In the genomic region with DNA sequence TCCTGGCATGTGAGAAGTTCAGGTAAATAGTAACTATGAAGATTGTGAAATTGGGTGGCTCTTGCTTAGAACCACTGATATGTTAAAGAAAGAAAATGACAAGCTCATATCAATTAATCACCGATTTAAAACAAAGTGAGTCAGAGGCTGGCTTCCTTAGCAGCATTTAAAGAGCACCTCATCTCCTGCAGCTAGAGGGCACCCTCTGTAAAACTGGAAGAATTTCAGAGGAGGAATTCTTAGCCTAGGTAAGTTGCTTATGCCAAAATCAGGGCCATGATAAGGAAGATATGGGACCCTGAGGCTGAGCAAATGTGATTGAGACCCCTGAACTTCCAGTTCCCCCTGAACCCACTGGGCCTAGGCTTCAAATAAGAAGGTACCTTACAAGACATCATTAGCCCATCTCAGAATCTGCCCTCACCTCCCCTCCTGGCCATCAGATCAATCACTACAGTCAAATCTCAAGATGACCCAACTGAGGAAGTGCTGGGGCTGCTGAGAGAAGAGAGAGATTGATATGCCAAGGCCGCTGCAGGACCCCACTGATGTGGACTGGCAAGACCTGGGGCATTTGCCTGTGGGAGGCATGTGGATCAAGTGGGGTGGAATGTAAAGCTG, we compare ENCODE assay signal across 8 cellular contexts. TPM values are rescaled to one million over a fixed set of nuclear protein-coding genes. Genes with fewer than 3 reads are reported as not detected.
DNase-seq lines count a peak whose midpoint lies in the region; ATAC-seq, FAIRE-seq and TF ChIP-seq lines count a peak whose summit lies in the region.

No MANE protein-coding gene starts in this region.

- TF ChIP-seq EP300 in HepG2 (IDR thresholded peaks at IDR 0.05; ENCODE audit: low read depth in 2 of 2, low read length in 2 of 2) = no peak
- TF ChIP-seq EP300 in HepG2 (CRISPR knock-in tag; IDR thresholded peaks at IDR 0.05; ENCODE audit: borderline replicate concordance) = no peak

- H3K9me3 Mint-ChIP-seq in activated CD4-positive, alpha-beta T cell treated with anti-CD3 and anti-CD28 coated beads for 36 hours (ENCODE audit: low read depth) = no peaks in the 10 kb centered on the region

- FAIRE-seq in HepG2 (lab: Jason Lieb, UNC) = peak; percentile 60
- FAIRE-seq in frontal cortex (lab: Jason Lieb, UNC) = no peak

- ATAC-seq in activated CD4-positive, alpha-beta T cell treated with anti-CD3 and anti-CD28 coated beads for 36 hours = peak; percentile 85
- ATAC-seq in HepG2 (peak; percentile 44; the same call in 1 of the 3 replicates), GM18868 (IDR thresholded peaks at IDR 0.05; ENCODE audit: unreplicated experiment) (no peak)

- H3K4me2 ChIP-seq in OCI-LY1 (ENCODE audit: low read length) (no peak overlapping the region), HepG2 (ENCODE audit: low read depth, low read length) (no peak overlapping the region)

- H3K27me3 ChIP-seq in OCI-LY1 (ENCODE audit: insufficient read depth, low read length) (no peaks in the 10 kb centered on the region), HepG2 (ENCODE audit: control insufficient read depth in 1 of 2, insufficient read depth in 2 of 2, low read length in 2 of 2) (peaks cover 1 to 15% of the 10 kb centered on the region in 2 experiments; a peak in 2 of 5 replicates)

- no peaks in the 10 kb centered on the region for H4K20me1 ChIP-seq in OCI-LY1 (ENCODE audit: insufficient read depth, low read length)
- H4K20me1 ChIP-seq in HepG2 (ENCODE audit: insufficient read depth, low read length) = no peaks in the 10 kb centered on the region

- no peak for TF ChIP-seq POLR2A in HepG2 (IDR thresholded peaks at IDR 0.05; ENCODE audit: insufficient read depth in 1 of 2, low read depth in 2 of 2, low read length in 2 of 2)

- no TSS peak for BruUV-seq in HepG2 (replicated peaks; lab: Mats Ljungman, UMichigan)

- H2AFZ ChIP-seq in OCI-LY1 (ENCODE audit: low read length) (no peak overlapping the region), HepG2 (ENCODE audit: low read length) (no peak overlapping the region)

- H3K27me3 Mint-ChIP-seq in activated CD4-positive, alpha-beta T cell treated with anti-CD3 and anti-CD28 coated beads for 36 hours = no peaks in the 10 kb centered on the region

- H3K27ac ChIP-seq in OCI-LY1 (ENCODE audit: low read depth, low read length, poor library complexity, severe bottlenecking) (no peak overlapping the region), HepG2 (ENCODE audit: extremely low read length, insufficient read depth, low read length) (no peak overlapping the region)

- H3F3A ChIP-seq in OCI-LY1 (ENCODE audit: insufficient read depth, low read length) = no peaks in the 10 kb centered on the region

- H3K9ac ChIP-seq in OCI-LY1 (ENCODE audit: low read length) (no peak overlapping the region), HepG2 (ENCODE audit: insufficient read depth, low read depth, low read length) (no peak overlapping the region)

- DNase-seq in activated CD4-positive, alpha-beta T cell treated with anti-CD3 and anti-CD28 coated beads for 36 hours = peak; percentile 62
- DNase-seq in activated CD4-positive, alpha-beta T cell treated with anti-CD3 and anti-CD28 coated beads for 1 hour = no peak
- DNase-seq in amniotic epithelial cell (ENCODE audit: low read depth) (peak; percentile 27), HepG2 (ENCODE audit: low spot score) (peak; percentile 28), 8988T (no peak), frontal cortex (ENCODE audit: low spot score in 2 of 2) (no peak)

- no peak overlapping the region for H3K4me3 ChIP-seq in OCI-LY1 (ENCODE audit: low read depth, low read length, poor library complexity, severe bottlenecking)
- no peak overlapping the region for H3K4me3 ChIP-seq in HepG2 (replicated peaks in 1 of 3; ENCODE audit: insufficient read depth in 1 of 3, low read depth in 2 of 3, low read length in 3 of 3)

- peaks cover 16% of the 10 kb centered on the region for H3K4me1 Mint-ChIP-seq in activated CD4-positive, alpha-beta T cell treated with anti-CD3 and anti-CD28 coated beads for 36 hours

- POLR2A ChIA-PET in activated CD4-positive, alpha-beta T cell treated with anti-CD3 and anti-CD28 coated beads for 36 hours (lab: Charles Lee) = interaction anchor here (0.8 to 1.0 kb wide), 3 partner anchors 9 to 72 kb away, joined by 4 to 6 read pairs (median 4); partner anchors contain the start of genes CD3E and JAML
- POLR2A ChIA-PET in HepG2 (lab: Yijun Ruan, JAX) = interaction anchor here (0.9 kb wide), 1 partner anchor 101 kb away, joined by 3 read pairs; no protein-coding TSS in a partner anchor

- TF ChIP-seq CTCF in OCI-LY1 (IDR thresholded peaks at IDR 0.05; ENCODE audit: low read length) (peak; percentile 67), HepG2 (CRISPR knock-in tag; IDR thresholded peaks at IDR 0.05) (peak; percentile 67)

- intact Hi-C loops in activated CD4-positive, alpha-beta T cell treated with anti-CD3 and anti-CD28 coated beads for 36 hours (cut with DNase I, micrococcal nuclease) = loop anchor here in 1 of 2 experiments (1.0 kb wide), 2 partner anchors 57 to 192 kb away; no protein-coding TSS in a partner anchor
- intact Hi-C loops in HepG2 (cut with micrococcal nuclease; ENCODE audit: unreplicated experiment) = loop anchor here (1.0 to 5.0 kb wide), 2 partner anchors 57 to 191 kb away; no protein-coding TSS in a partner anchor

- H3K9me3 ChIP-seq in OCI-LY1 (ENCODE audit: low read length) (no peaks in the 10 kb centered on the region), HepG2 (ENCODE audit: low read length) (no peaks in the 10 kb centered on the region)

- CTCF ChIA-PET in activated CD4-positive, alpha-beta T cell treated with anti-CD3 and anti-CD28 coated beads for 36 hours (lab: Charles Lee) = interaction anchor here (0.6 to 3.3 kb wide), 55 partner anchors 8 to 1201 kb away, joined by 3 to 24 read pairs (median 4); partner anchors contain the start of genes CD3D, CD3E, CD3G and JAML
- CTCF ChIA-PET in HepG2 (lab: Yijun Ruan, JAX; ENCODE audit: low intra/inter-chr PET ratio, low total read pairs) = interaction anchor here (2.8 kb wide), 1 partner anchor 57 kb away, joined by 16 read pairs; no protein-coding TSS in a partner anchor

- H3K36me3 ChIP-seq in OCI-LY1 (ENCODE audit: insufficient read depth, low read length) (no peaks in the 10 kb centered on the region), HepG2 (replicated peaks in 1 of 2; ENCODE audit: control insufficient read depth in 1 of 2, insufficient read depth in 2 of 2, low read length in 2 of 2) (no peaks in the 10 kb centered on the region)

- no peak for TF ChIP-seq RAD21 in HepG2 (CRISPR knock-in tag; IDR thresholded peaks at IDR 0.05)

- H3K79me2 ChIP-seq in OCI-LY1 (ENCODE audit: insufficient read depth, low read length) (no peaks in the 10 kb centered on the region), HepG2 (ENCODE audit: insufficient read depth, low read length) (no peaks in the 10 kb centered on the region)

- H3K36me3 Mint-ChIP-seq in activated CD4-positive, alpha-beta T cell treated with anti-CD3 and anti-CD28 coated beads for 36 hours (ENCODE audit: low read depth) = no peaks in the 10 kb centered on the region

- H3K4me1 ChIP-seq in OCI-LY1 (ENCODE audit: insufficient read depth, low read length, severe bottlenecking) (no peaks in the 10 kb centered on the region), HepG2 (ENCODE audit: insufficient read depth, low read length) (peaks cover 6% of the 10 kb centered on the region)

- H3K4me3 Mint-ChIP-seq in activated CD4-positive, alpha-beta T cell treated with anti-CD3 and anti-CD28 coated beads for 36 hours = no peak overlapping the region

- 3% methylated on average over 2 of the region's 2 CpGs for WGBS in HepG2 (ENCODE audit: low lambda C conversion rate)

- H3K9me2 ChIP-seq in OCI-LY1 (ENCODE audit: low read depth, low read length) = no peaks in the 10 kb centered on the region

- in situ Hi-C loops in HepG2 (cut with HindIII; ENCODE audit: extremely low pct_ligation_motif_present, low pct_unique_long_range_greater_than_20kb) = no loop called here

- peak overlapping the region; percentile 68 for H3K27ac Mint-ChIP-seq in activated CD4-positive, alpha-beta T cell treated with anti-CD3 and anti-CD28 coated beads for 36 hours

RNA-seq across cellular contexts. Expression of gene CD3E, which starts 8.6 kb away (rescaled TPM):
- 100 to 1,000 TPM; 400 to 530 TPM for total RNA-seq in activated CD4-positive, alpha-beta T cell treated with anti-CD3 and anti-CD28 coated beads for 36 hours
- total RNA-seq in HepG2 (2016; rRNA removed; fragmentation: Illumina TruSeq; extraction: Trizol) (not detected in 2 replicates), frontal cortex (not detected)
- not detected in 2 replicates for total RNA-seq in HepG2 (2016; cell fraction: cytosol; rRNA removed; fragmentation: Illumina TruSeq; extraction: Trizol; ENCODE audit: low read depth)
- total RNA-seq in HepG2 (2016; cell fraction: insoluble cytoplasmic fraction; rRNA removed; fragmentation: Illumina TruSeq; extraction: Trizol) = not detected in 2 replicates
- total RNA-seq in HepG2 (2016; cell fraction: membrane; rRNA removed; fragmentation: Illumina TruSeq; extraction: Trizol) = not detected in 2 replicates
- total RNA-seq in HepG2 (2016; cell fraction: nucleus; rRNA removed; fragmentation: Illumina TruSeq; extraction: Trizol) = not detected in 2 replicates
- polyA plus RNA-seq in HepG2 (2011; rRNA removed) = not detected in 2 replicates
- polyA plus RNA-seq in HepG2 (2011; cell fraction: cytosol; rRNA removed) = not detected in 2 replicates
- polyA plus RNA-seq in HepG2 (2011; cell fraction: nucleus; rRNA removed) = not detected in 2 replicates
- polyA plus RNA-seq in HepG2 (2012) = not detected in 2 replicates
- polyA plus RNA-seq in HepG2 (2016; cell fraction: cytosol; fragmentation: Illumina TruSeq; extraction: Trizol; ENCODE audit: low read depth) = not detected in 2 replicates
- polyA plus RNA-seq in HepG2 (2016; cell fraction: insoluble cytoplasmic fraction; fragmentation: Illumina TruSeq; extraction: Trizol; ENCODE audit: low read depth) = not detected in 2 replicates
- polyA plus RNA-seq in HepG2 (2016; cell fraction: membrane; fragmentation: Illumina TruSeq; extraction: Trizol; ENCODE audit: low read depth) = not detected in 2 replicates
- polyA plus RNA-seq in HepG2 (2016; cell fraction: nucleus; fragmentation: Illumina TruSeq; extraction: Trizol; ENCODE audit: insufficient read depth, low read depth) = not detected in 2 replicates
- not detected in 2 replicates for polyA minus RNA-seq in HepG2 (2011; rRNA and poly(A)+ RNA removed; ENCODE audit: low replicate concordance)
- polyA minus RNA-seq in HepG2 (2011; cell fraction: cytosol; rRNA and poly(A)+ RNA removed) = not detected in 2 replicates
- not detected in 2 replicates for polyA minus RNA-seq in HepG2 (2011; cell fraction: nucleus; rRNA and poly(A)+ RNA removed)

RNA-seq across cellular contexts. Expression of gene MPZL2, which starts 31.8 kb away (rescaled TPM):
- 10 to 100 TPM; 26.7 to 30.1 TPM for total RNA-seq in activated CD4-positive, alpha-beta T cell treated with anti-CD3 and anti-CD28 coated beads for 36 hours
- total RNA-seq in HepG2 (2016; rRNA removed; fragmentation: Illumina TruSeq; extraction: Trizol) (16.6 and 27.9 TPM in 2 replicates), frontal cortex (1.6 TPM)
- 2.2 and 2.3 TPM in 2 replicates for total RNA-seq in HepG2 (2016; cell fraction: cytosol; rRNA removed; fragmentation: Illumina TruSeq; extraction: Trizol; ENCODE audit: low read depth)
- total RNA-seq in HepG2 (2016; cell fraction: insoluble cytoplasmic fraction; rRNA removed; fragmentation: Illumina TruSeq; extraction: Trizol) = 14.3 and 27.1 TPM in 2 replicates
- total RNA-seq in HepG2 (2016; cell fraction: membrane; rRNA removed; fragmentation: Illumina TruSeq; extraction: Trizol) = 4.6 and 5.7 TPM in 2 replicates
- total RNA-seq in HepG2 (2016; cell fraction: nucleus; rRNA removed; fragmentation: Illumina TruSeq; extraction: Trizol) = 37.3 and 38.2 TPM in 2 replicates
- polyA plus RNA-seq in HepG2 (2011; rRNA removed) = 41.0 and 53.7 TPM in 2 replicates
- 26.1 and 32.3 TPM in 2 replicates for polyA plus RNA-seq in HepG2 (2011; cell fraction: cytosol; rRNA removed)
- polyA plus RNA-seq in HepG2 (2011; cell fraction: nucleus; rRNA removed) = 33.6 and 34.4 TPM in 2 replicates
- polyA plus RNA-seq in HepG2 (2012) = 19.5 and 32.5 TPM in 2 replicates
- polyA plus RNA-seq in HepG2 (2016; cell fraction: cytosol; fragmentation: Illumina TruSeq; extraction: Trizol; ENCODE audit: low read depth) = 1.4 and 1.6 TPM in 2 replicates
- 14.0 and 15.4 TPM in 2 replicates for polyA plus RNA-seq in HepG2 (2016; cell fraction: insoluble cytoplasmic fraction; fragmentation: Illumina TruSeq; extraction: Trizol; ENCODE audit: low read depth)
- polyA plus RNA-seq in HepG2 (2016; cell fraction: membrane; fragmentation: Illumina TruSeq; extraction: Trizol; ENCODE audit: low read depth) = 2.7 and 3.2 TPM in 2 replicates
- 46.0 and 46.2 TPM in 2 replicates for polyA plus RNA-seq in HepG2 (2016; cell fraction: nucleus; fragmentation: Illumina TruSeq; extraction: Trizol; ENCODE audit: insufficient read depth, low read depth)
- 46.6 and 89.0 TPM in 2 replicates for polyA minus RNA-seq in HepG2 (2011; rRNA and poly(A)+ RNA removed; ENCODE audit: low replicate concordance)
- polyA minus RNA-seq in HepG2 (2011; cell fraction: cytosol; rRNA and poly(A)+ RNA removed) = 16.1 and 23.3 TPM in 2 replicates
- polyA minus RNA-seq in HepG2 (2011; cell fraction: nucleus; rRNA and poly(A)+ RNA removed) = 32.2 and 41.3 TPM in 2 replicates

RNA-seq across cellular contexts. Expression of gene MPZL3, which starts 43.8 kb away (rescaled TPM):
- 10 to 100 TPM; 45.9 to 53.2 TPM for total RNA-seq in activated CD4-positive, alpha-beta T cell treated with anti-CD3 and anti-CD28 coated beads for 36 hours
- total RNA-seq in HepG2 (2016; rRNA removed; fragmentation: Illumina TruSeq; extraction: Trizol) = 6.6 and 9.3 TPM in 2 replicates
- total RNA-seq in HepG2 (2016; cell fraction: cytosol; rRNA removed; fragmentation: Illumina TruSeq; extraction: Trizol; ENCODE audit: low read depth) = 0.51 and 0.88 TPM in 2 replicates
- 6.1 and 9.5 TPM in 2 replicates for total RNA-seq in HepG2 (2016; cell fraction: insoluble cytoplasmic fraction; rRNA removed; fragmentation: Illumina TruSeq; extraction: Trizol)
- total RNA-seq in HepG2 (2016; cell fraction: membrane; rRNA removed; fragmentation: Illumina TruSeq; extraction: Trizol) = 3.0 and 3.4 TPM in 2 replicates
- 7.4 and 9.6 TPM in 2 replicates for total RNA-seq in HepG2 (2016; cell fraction: nucleus; rRNA removed; fragmentation: Illumina TruSeq; extraction: Trizol)
- 4.5 and 5.3 TPM in 2 replicates for polyA plus RNA-seq in HepG2 (2011; rRNA removed)
- polyA plus RNA-seq in HepG2 (2011; cell fraction: cytosol; rRNA removed) = 3.1 and 4.4 TPM in 2 replicates
- 2.5 TPM in 2 replicates for polyA plus RNA-seq in HepG2 (2011; cell fraction: nucleus; rRNA removed)
- 4.4 and 4.5 TPM in 2 replicates for polyA plus RNA-seq in HepG2 (2012)
- polyA plus RNA-seq in HepG2 (2016; cell fraction: cytosol; fragmentation: Illumina TruSeq; extraction: Trizol; ENCODE audit: low read depth) = 0.26 and 0.48 TPM in 2 replicates
- polyA plus RNA-seq in HepG2 (2016; cell fraction: insoluble cytoplasmic fraction; fragmentation: Illumina TruSeq; extraction: Trizol; ENCODE audit: low read depth) = 3.1 and 3.5 TPM in 2 replicates
- polyA plus RNA-seq in HepG2 (2016; cell fraction: membrane; fragmentation: Illumina TruSeq; extraction: Trizol; ENCODE audit: low read depth) = 1.2 TPM in 2 replicates
- 8.3 and 8.4 TPM in 2 replicates for polyA plus RNA-seq in HepG2 (2016; cell fraction: nucleus; fragmentation: Illumina TruSeq; extraction: Trizol; ENCODE audit: insufficient read depth, low read depth)
- 3.3 and 7.7 TPM in 2 replicates for polyA minus RNA-seq in HepG2 (2011; rRNA and poly(A)+ RNA removed; ENCODE audit: low replicate concordance)
- polyA minus RNA-seq in HepG2 (2011; cell fraction: cytosol; rRNA and poly(A)+ RNA removed) = 8.2 and 11.8 TPM in 2 replicates
- 3.5 and 4.4 TPM in 2 replicates for polyA minus RNA-seq in HepG2 (2011; cell fraction: nucleus; rRNA and poly(A)+ RNA removed)
- total RNA-seq in frontal cortex = 2.4 TPM

RNA-seq across cellular contexts. Expression of gene CD3D, which starts 46.6 kb away (rescaled TPM):
- 100 to 1,000 TPM; 305 to 331 TPM for total RNA-seq in activated CD4-positive, alpha-beta T cell treated with anti-CD3 and anti-CD28 coated beads for 36 hours
- total RNA-seq in HepG2 (2016; rRNA removed; fragmentation: Illumina TruSeq; extraction: Trizol) (0.25 and 0.66 TPM in 2 replicates), frontal cortex (not detected)
- not detected in 2 replicates for total RNA-seq in HepG2 (2016; cell fraction: cytosol; rRNA removed; fragmentation: Illumina TruSeq; extraction: Trizol; ENCODE audit: low read depth)
- 0.30 and 0.58 TPM in 2 replicates for total RNA-seq in HepG2 (2016; cell fraction: insoluble cytoplasmic fraction; rRNA removed; fragmentation: Illumina TruSeq; extraction: Trizol)
- total RNA-seq in HepG2 (2016; cell fraction: membrane; rRNA removed; fragmentation: Illumina TruSeq; extraction: Trizol) = not detected in 2 replicates
- total RNA-seq in HepG2 (2016; cell fraction: nucleus; rRNA removed; fragmentation: Illumina TruSeq; extraction: Trizol) = 0.81 TPM in 1 of 2 replicates, not detected in the other
- 6.6 and 7.2 TPM in 2 replicates for polyA plus RNA-seq in HepG2 (2011; rRNA removed)
- polyA plus RNA-seq in HepG2 (2011; cell fraction: cytosol; rRNA removed) = 5.8 and 6.4 TPM in 2 replicates
- 1.00 and 1.8 TPM in 2 replicates for polyA plus RNA-seq in HepG2 (2011; cell fraction: nucleus; rRNA removed)
- 1.5 and 2.9 TPM in 2 replicates for polyA plus RNA-seq in HepG2 (2012)
- 0.12 TPM in 1 of 2 replicates, not detected in the other for polyA plus RNA-seq in HepG2 (2016; cell fraction: cytosol; fragmentation: Illumina TruSeq; extraction: Trizol; ENCODE audit: low read depth)
- 0.40 and 0.81 TPM in 2 replicates for polyA plus RNA-seq in HepG2 (2016; cell fraction: insoluble cytoplasmic fraction; fragmentation: Illumina TruSeq; extraction: Trizol; ENCODE audit: low read depth)
- not detected in 2 replicates for polyA plus RNA-seq in HepG2 (2016; cell fraction: membrane; fragmentation: Illumina TruSeq; extraction: Trizol; ENCODE audit: low read depth)
- 1.3 TPM in 1 of 2 replicates, not detected in the other for polyA plus RNA-seq in HepG2 (2016; cell fraction: nucleus; fragmentation: Illumina TruSeq; extraction: Trizol; ENCODE audit: insufficient read depth, low read depth)
- 0.23 and 2.9 TPM in 2 replicates for polyA minus RNA-seq in HepG2 (2011; rRNA and poly(A)+ RNA removed; ENCODE audit: low replicate concordance)
- polyA minus RNA-seq in HepG2 (2011; cell fraction: cytosol; rRNA and poly(A)+ RNA removed) = 1.3 and 4.3 TPM in 2 replicates
- polyA minus RNA-seq in HepG2 (2011; cell fraction: nucleus; rRNA and poly(A)+ RNA removed) = not detected in 2 replicates

RNA-seq across cellular contexts. Expression of gene CD3G, which starts 48.2 kb away (rescaled TPM):
- 100 to 1,000 TPM; 141 to 146 TPM for total RNA-seq in activated CD4-positive, alpha-beta T cell treated with anti-CD3 and anti-CD28 coated beads for 36 hours
- total RNA-seq in HepG2 (2016; rRNA removed; fragmentation: Illumina TruSeq; extraction: Trizol) (not detected in 2 replicates), frontal cortex (not detected)
- not detected in 2 replicates for total RNA-seq in HepG2 (2016; cell fraction: cytosol; rRNA removed; fragmentation: Illumina TruSeq; extraction: Trizol; ENCODE audit: low read depth)
- total RNA-seq in HepG2 (2016; cell fraction: insoluble cytoplasmic fraction; rRNA removed; fragmentation: Illumina TruSeq; extraction: Trizol) = not detected in 2 replicates
- total RNA-seq in HepG2 (2016; cell fraction: membrane; rRNA removed; fragmentation: Illumina TruSeq; extraction: Trizol) = not detected in 2 replicates
- not detected in 2 replicates for total RNA-seq in HepG2 (2016; cell fraction: nucleus; rRNA removed; fragmentation: Illumina TruSeq; extraction: Trizol)
- polyA plus RNA-seq in HepG2 (2011; rRNA removed) = not detected in 2 replicates
- polyA plus RNA-seq in HepG2 (2011; cell fraction: cytosol; rRNA removed) = 0.03 TPM in 2 replicates
- not detected in 2 replicates for polyA plus RNA-seq in HepG2 (2011; cell fraction: nucleus; rRNA removed)
- polyA plus RNA-seq in HepG2 (2012) = not detected in 2 replicates
- not detected in 2 replicates for polyA plus RNA-seq in HepG2 (2016; cell fraction: cytosol; fragmentation: Illumina TruSeq; extraction: Trizol; ENCODE audit: low read depth)
- polyA plus RNA-seq in HepG2 (2016; cell fraction: insoluble cytoplasmic fraction; fragmentation: Illumina TruSeq; extraction: Trizol; ENCODE audit: low read depth) = not detected in 2 replicates
- not detected in 2 replicates for polyA plus RNA-seq in HepG2 (2016; cell fraction: membrane; fragmentation: Illumina TruSeq; extraction: Trizol; ENCODE audit: low read depth)
- not detected in 2 replicates for polyA plus RNA-seq in HepG2 (2016; cell fraction: nucleus; fragmentation: Illumina TruSeq; extraction: Trizol; ENCODE audit: insufficient read depth, low read depth)
- not detected in 2 replicates for polyA minus RNA-seq in HepG2 (2011; rRNA and poly(A)+ RNA removed; ENCODE audit: low replicate concordance)
- polyA minus RNA-seq in HepG2 (2011; cell fraction: cytosol; rRNA and poly(A)+ RNA removed) = not detected in 2 replicates
- not detected in 2 replicates for polyA minus RNA-seq in HepG2 (2011; cell fraction: nucleus; rRNA and poly(A)+ RNA removed)

Comparison
In these comparisons a context has a peak if more than half of its experiments do, and no peak if none do; other contexts are left out.
1. DNase-seq: peak in activated CD4-positive, alpha-beta T cell treated with anti-CD3 and anti-CD28 coated beads for 36 hours (single experiment), amniotic epithelial cell (single experiment) and HepG2 (single experiment); none in activated CD4-positive, alpha-beta T cell treated with anti-CD3 and anti-CD28 coated beads for 1 hour (single experiment), 8988T (single experiment) and frontal cortex (0 of 2).
2. RNA of gene CD3E, which starts 8.6 kb away (total RNA-seq): 400 to 530 TPM in activated CD4-positive, alpha-beta T cell treated with anti-CD3 and anti-CD28 coated beads for 36 hours; not detected in HepG2 and not detected in frontal cortex (single experiment); every median in the first group is over 100 times any median in the second.